1 cellular context compared by ENCODE assay signal in the genomic region with DNA sequence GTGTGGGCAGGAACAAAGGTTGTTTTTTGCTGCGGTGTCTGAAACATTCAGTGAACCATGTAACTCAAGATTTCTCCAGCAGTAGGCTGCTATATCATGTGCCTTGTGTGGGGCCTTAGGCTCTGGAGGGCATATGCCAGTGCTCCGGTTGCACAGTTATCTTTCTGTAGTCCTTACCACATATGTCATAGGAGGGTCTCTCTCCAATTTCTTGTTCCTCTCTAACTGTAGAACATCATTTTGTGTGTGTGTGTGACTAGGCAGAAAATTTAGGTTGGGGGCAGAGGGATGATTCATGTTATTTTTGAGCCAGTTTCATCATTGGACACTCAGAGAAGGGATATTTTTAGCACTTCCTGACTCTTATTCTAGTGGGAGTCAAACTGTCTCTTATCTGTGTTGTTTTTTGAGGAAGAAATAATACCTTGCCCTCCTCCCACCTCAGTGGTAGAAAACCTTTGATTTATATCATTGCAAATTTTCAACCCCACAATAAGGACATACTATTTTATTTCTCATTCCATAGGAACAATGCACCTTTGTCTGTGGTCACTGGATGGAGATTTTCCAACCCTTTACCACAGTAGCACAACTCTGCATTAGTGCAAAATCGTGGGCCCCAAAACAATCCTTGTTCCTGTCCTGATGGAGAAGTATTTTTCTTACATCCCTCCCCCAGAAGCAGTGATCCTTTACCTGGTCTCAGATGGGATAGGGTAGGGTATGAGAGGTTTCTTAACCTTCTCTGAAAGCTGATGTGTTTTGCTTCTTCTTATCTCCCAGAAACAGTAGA.
TF ChIP-seq lines count a peak whose summit lies in the region.

No MANE protein-coding gene starts in this region.

TF ChIP-seq in K562, 482 proteins besides CTCF, POLR2A, EP300 and RAD21 (continued from another document and continues in another):
- TF ChIP-seq, protein P1, sequence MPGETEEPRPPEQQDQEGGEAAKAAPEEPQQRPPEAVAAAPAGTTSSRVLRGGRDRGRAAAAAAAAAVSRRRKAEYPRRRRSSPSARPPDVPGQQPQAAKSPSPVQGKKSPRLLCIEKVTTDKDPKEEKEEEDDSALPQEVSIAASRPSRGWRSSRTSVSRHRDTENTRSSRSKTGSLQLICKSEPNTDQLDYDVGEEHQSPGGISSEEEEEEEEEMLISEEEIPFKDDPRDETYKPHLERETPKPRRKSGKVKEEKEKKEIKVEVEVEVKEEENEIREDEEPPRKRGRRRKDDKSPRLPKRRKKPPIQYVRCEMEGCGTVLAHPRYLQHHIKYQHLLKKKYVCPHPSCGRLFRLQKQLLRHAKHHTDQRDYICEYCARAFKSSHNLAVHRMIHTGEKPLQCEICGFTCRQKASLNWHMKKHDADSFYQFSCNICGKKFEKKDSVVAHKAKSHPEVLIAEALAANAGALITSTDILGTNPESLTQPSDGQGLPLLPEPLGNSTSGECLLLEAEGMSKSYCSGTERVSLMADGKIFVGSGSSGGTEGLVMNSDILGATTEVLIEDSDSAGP (CRISPR knock-in tag; IDR thresholded peaks at IDR 0.05) = no peak
- TF ChIP-seq ZNF644 (tag; IDR thresholded peaks at IDR 0.05; ENCODE audit: low read depth) (no peak), RAD51 (IDR thresholded peaks at IDR 0.05; ENCODE audit: borderline replicate concordance, low read depth) (no peak), SMARCC2 (IDR thresholded peaks at IDR 0.05; ENCODE audit: low read depth) (peak; percentile 74), KLF6 (CRISPR knock-in tag; IDR thresholded peaks at IDR 0.05; ENCODE audit: borderline replicate concordance) (no peak), RCOR1 (IDR thresholded peaks at IDR 0.05; ENCODE audit: borderline replicate concordance in 1 of 2, low read depth in 2 of 2, low read length in 2 of 2) (peak in 1 of 2 experiments; percentile 59; a peak in 1 of 4 replicates), MIER1 (IDR thresholded peaks at IDR 0.05; ENCODE audit: low read depth) (no peak), ZNF445 (CRISPR knock-in tag; IDR thresholded peaks at IDR 0.05; ENCODE audit: low read depth) (no peak), JUND (IDR thresholded peaks at IDR 0.05; ENCODE audit: borderline replicate concordance, low read depth, low read length) (peak; percentile 81), JUND (tag; IDR thresholded peaks at IDR 0.05; ENCODE audit: borderline replicate concordance, low read depth, low read length) (peak; percentile 86; the same call in 2 of the 3 replicates), BCL6 (CRISPR knock-in tag; IDR thresholded peaks at IDR 0.05) (no peak), ATF1 (CRISPR knock-in tag; IDR thresholded peaks at IDR 0.05) (no peak), ATF1 (tag; IDR thresholded peaks at IDR 0.05) (0 out of 2 replicates have a peak, but pooled peaks have one; percentile 15), ZNF316 (IDR thresholded peaks at IDR 0.05) (peak; percentile 94), SLC30A9 (CRISPR knock-in tag; IDR thresholded peaks at IDR 0.05) (no peak), ZNF507 (tag; conservative IDR thresholded peaks at IDR 0.05) (no peak), FOXM1 (IDR thresholded peaks at IDR 0.05; ENCODE audit: low read depth) (peak; percentile 39; the same call in 1 of the 2 replicates), FOXM1 (CRISPR knock-in tag; IDR thresholded peaks at IDR 0.05; ENCODE audit: low read depth) (no peak), ZNF561 (CRISPR knock-in tag; conservative IDR thresholded peaks at IDR 0.05) (no peak), NFRKB (IDR thresholded peaks at IDR 0.05; ENCODE audit: low read depth) (0 out of 2 replicates have a peak, but pooled peaks have one; percentile 56), ESRRB (CRISPR knock-in tag; IDR thresholded peaks at IDR 0.05; ENCODE audit: borderline replicate concordance) (no peak), ZFP36 (IDR thresholded peaks at IDR 0.05; ENCODE audit: low read depth, low read length, partially characterized antibody) (no peak), MEF2A (IDR thresholded peaks at IDR 0.05; ENCODE audit: control insufficient read depth, low read depth, low read length) (peak; percentile 96), BACH1 (tag; IDR thresholded peaks at IDR 0.05) (peak; percentile 83; the same call in 1 of the 2 replicates), GABPA (tag; conservative IDR thresholded peaks at IDR 0.05; ENCODE audit: low read depth) (0 out of 2 replicates have a peak, but pooled peaks have one; percentile 11), HIVEP1 (CRISPR knock-in tag; IDR thresholded peaks at IDR 0.05) (no peak)
- TF ChIP-seq, protein P2, sequence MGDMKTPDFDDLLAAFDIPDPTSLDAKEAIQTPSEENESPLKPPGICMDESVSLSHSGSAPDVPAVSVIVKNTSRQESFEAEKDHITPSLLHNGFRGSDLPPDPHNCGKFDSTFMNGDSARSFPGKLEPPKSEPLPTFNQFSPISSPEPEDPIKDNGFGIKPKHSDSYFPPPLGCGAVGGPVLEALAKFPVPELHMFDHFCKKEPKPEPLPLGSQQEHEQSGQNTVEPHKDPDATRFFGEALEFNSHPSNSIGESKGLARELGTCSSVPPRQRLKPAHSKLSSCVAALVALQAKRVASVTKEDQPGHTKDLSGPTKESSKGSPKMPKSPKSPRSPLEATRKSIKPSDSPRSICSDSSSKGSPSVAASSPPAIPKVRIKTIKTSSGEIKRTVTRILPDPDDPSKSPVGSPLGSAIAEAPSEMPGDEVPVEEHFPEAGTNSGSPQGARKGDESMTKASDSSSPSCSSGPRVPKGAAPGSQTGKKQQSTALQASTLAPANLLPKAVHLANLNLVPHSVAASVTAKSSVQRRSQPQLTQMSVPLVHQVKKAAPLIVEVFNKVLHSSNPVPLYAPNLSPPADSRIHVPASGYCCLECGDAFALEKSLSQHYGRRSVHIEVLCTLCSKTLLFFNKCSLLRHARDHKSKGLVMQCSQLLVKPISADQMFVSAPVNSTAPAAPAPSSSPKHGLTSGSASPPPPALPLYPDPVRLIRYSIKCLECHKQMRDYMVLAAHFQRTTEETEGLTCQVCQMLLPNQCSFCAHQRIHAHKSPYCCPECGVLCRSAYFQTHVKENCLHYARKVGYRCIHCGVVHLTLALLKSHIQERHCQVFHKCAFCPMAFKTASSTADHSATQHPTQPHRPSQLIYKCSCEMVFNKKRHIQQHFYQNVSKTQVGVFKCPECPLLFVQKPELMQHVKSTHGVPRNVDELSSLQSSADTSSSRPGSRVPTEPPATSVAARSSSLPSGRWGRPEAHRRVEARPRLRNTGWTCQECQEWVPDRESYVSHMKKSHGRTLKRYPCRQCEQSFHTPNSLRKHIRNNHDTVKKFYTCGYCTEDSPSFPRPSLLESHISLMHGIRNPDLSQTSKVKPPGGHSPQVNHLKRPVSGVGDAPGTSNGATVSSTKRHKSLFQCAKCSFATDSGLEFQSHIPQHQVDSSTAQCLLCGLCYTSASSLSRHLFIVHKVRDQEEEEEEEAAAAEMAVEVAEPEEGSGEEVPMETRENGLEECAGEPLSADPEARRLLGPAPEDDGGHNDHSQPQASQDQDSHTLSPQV (IDR thresholded peaks at IDR 0.05) = peak; percentile 80
- TF ChIP-seq, protein P3, sequence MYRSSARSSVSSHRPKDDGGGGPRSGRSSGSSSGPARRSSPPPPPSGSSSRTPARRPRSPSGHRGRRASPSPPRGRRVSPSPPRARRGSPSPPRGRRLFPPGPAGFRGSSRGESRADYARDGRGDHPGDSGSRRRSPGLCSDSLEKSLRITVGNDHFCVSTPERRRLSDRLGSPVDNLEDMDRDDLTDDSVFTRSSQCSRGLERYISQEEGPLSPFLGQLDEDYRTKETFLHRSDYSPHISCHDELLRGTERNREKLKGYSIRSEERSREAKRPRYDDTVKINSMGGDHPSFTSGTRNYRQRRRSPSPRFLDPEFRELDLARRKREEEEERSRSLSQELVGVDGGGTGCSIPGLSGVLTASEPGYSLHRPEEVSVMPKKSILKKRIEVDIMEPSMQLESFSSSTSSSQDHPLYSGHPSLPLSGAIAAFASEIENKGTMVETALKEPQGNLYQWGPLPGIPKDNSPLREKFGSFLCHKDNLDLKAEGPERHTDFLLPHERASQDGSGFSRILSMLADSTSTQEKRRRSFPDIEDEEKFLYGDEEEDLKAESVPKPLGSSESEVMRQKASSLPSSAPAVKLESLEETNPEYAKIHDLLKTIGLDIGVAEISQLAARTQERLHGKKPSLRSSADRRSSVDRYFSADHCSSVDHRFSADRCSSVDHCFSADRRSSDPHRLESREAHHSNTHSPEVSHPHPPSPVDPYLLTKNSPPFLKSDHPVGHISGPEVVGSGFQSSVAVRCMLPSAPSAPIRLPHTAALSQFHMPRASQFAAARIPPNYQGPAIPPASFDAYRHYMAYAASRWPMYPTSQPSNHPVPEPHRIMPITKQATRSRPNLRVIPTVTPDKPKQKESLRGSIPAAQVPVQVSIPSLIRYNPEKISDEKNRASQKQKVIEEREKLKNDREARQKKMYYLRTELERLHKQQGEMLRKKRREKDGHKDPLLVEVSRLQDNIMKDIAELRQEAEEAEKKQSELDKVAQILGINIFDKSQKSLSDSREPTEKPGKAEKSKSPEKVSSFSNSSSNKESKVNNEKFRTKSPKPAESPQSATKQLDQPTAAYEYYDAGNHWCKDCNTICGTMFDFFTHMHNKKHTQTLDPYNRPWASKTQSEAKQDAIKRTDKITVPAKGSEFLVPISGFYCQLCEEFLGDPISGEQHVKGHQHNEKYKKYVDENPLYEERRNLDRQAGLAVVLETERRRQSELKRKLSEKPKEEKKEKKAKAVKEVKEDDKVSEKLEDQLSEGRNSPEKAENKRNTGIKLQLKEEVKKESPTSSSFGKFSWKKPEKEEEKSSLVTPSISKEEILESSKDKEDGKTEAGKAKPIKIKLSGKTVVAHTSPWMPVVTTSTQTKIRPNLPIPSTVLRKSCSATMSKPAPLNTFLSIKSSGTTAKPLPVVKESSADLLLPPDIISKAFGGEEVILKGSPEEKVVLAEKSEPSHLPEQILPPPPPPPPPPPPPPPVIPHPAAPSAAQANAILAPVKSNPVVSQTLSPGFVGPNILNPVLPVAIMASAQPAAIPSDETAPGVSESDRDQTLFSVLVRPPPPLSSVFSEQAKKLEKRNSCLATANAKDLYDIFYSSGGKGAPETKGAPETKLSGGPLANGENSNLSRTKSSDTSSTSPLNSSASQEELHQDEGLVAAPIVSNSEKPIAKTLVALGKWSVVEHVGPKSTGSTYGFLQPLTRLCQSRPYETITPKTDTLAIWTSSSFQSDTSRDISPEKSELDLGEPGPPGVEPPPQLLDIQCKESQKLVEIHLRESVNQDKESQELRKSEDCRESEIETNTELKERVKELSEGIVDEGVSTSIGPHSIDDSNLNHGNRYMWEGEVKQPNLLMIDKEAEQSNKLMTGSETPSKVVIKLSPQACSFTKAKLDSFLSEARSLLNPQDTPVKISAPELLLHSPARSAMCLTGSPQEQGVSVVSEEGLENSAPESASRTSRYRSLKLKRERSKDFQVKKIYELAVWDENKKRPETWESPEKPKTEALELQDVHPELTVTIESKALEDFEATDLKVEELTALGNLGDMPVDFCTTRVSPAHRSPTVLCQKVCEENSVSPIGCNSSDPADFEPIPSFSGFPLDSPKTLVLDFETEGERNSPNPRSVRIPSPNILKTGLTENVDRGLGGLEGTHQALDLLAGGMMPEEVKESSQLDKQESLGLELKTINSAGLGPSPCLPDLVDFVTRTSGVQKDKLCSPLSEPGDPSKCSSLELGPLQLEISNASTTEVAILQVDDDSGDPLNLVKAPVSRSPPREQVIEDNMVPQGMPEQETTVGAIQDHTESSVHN (IDR thresholded peaks at IDR 0.05; ENCODE audit: borderline replicate concordance in 1 of 2, low read depth in 1 of 2) = peak in 1 of 2 experiments; percentile 80; a peak in 2 of 4 replicates
- TF ChIP-seq, protein P4, sequence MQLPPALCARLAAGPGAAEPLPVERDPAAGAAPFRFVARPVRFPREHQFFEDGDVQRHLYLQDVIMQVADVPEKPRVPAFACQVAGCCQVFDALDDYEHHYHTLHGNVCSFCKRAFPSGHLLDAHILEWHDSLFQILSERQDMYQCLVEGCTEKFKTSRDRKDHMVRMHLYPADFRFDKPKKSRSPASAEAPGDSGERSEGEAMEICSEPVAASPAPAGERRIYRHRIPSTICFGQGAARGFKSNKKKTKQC (CRISPR knock-in tag; IDR thresholded peaks at IDR 0.05) = no peak
- TF ChIP-seq, protein P5, sequence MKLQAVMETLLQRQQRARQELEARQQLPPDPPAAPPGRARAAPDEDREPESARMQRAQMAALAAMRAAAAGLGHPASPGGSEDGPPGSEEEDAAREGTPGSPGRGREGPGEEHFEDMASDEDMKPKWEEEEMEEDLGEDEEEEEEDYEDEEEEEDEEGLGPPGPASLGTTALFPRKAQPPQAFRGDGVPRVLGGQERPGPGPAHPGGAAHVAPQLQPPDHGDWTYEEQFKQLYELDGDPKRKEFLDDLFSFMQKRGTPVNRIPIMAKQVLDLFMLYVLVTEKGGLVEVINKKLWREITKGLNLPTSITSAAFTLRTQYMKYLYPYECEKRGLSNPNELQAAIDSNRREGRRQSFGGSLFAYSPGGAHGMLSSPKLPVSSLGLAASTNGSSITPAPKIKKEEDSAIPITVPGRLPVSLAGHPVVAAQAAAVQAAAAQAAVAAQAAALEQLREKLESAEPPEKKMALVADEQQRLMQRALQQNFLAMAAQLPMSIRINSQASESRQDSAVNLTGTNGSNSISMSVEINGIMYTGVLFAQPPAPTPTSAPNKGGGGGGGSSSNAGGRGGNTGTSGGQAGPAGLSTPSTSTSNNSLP (IDR thresholded peaks at IDR 0.05; ENCODE audit: borderline replicate concordance, low read depth, low read length) = peak; percentile 73; the same call in 1 of the 2 replicates
- TF ChIP-seq, protein P6, sequence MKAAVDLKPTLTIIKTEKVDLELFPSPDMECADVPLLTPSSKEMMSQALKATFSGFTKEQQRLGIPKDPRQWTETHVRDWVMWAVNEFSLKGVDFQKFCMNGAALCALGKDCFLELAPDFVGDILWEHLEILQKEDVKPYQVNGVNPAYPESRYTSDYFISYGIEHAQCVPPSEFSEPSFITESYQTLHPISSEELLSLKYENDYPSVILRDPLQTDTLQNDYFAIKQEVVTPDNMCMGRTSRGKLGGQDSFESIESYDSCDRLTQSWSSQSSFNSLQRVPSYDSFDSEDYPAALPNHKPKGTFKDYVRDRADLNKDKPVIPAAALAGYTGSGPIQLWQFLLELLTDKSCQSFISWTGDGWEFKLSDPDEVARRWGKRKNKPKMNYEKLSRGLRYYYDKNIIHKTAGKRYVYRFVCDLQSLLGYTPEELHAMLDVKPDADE (conservative IDR thresholded peaks at IDR 0.05; ENCODE audit: control insufficient read depth, low read depth, low read length) = no peak
- TF ChIP-seq, protein P7, sequence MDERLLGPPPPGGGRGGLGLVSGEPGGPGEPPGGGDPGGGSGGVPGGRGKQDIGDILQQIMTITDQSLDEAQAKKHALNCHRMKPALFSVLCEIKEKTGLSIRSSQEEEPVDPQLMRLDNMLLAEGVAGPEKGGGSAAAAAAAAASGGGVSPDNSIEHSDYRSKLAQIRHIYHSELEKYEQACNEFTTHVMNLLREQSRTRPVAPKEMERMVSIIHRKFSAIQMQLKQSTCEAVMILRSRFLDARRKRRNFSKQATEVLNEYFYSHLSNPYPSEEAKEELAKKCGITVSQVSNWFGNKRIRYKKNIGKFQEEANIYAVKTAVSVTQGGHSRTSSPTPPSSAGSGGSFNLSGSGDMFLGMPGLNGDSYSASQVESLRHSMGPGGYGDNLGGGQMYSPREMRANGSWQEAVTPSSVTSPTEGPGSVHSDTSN (CRISPR knock-in tag; IDR thresholded peaks at IDR 0.05; ENCODE audit: low read depth) = no peak
- TF ChIP-seq, protein P7 (tag; conservative IDR thresholded peaks at IDR 0.05; ENCODE audit: low read depth) = peak; percentile 54
